ENCODE assay signal across 8 cellular contexts in genomic region chr10:92290076-92290836, GRCh38. TPM values are rescaled to one million over a fixed set of nuclear protein-coding genes. Genes with fewer than 3 reads are reported as not detected.
DNase-seq lines count a peak whose midpoint lies in the region; ATAC-seq and TF ChIP-seq lines count a peak whose summit lies in the region.

No MANE protein-coding gene starts in this region.

- peak overlapping the region; percentile 95 for H3K9ac ChIP-seq in muscle layer of colon (ENCODE audit: low read length)

- peak overlapping the region; percentile 93 for H3K4me3 Mint-ChIP-seq in activated CD8-positive, alpha-beta T cell treated with anti-CD3 and anti-CD28 coated beads for 36 hours

- CTCF ChIA-PET in activated CD8-positive, alpha-beta T cell treated with anti-CD3 and anti-CD28 coated beads for 36 hours (lab: Charles Lee): interaction anchor here (0.9 to 1.6 kb wide), 10 partner anchors 24 to 216 kb away, joined by 3 to 6 read pairs (median 3); no protein-coding TSS in a partner anchor

- peaks cover 11% of the 10 kb centered on the region for H3K36me3 Mint-ChIP-seq in activated CD8-positive, alpha-beta T cell treated with anti-CD3 and anti-CD28 coated beads for 36 hours (ENCODE audit: low read depth)

- peaks cover 23% of the 10 kb centered on the region for H3K4me1 Mint-ChIP-seq in activated CD8-positive, alpha-beta T cell treated with anti-CD3 and anti-CD28 coated beads for 36 hours (ENCODE audit: low read depth)

- peak; percentile 16 for DNase-seq in activated effector memory CD4-positive, alpha-beta T cell treated with Interleukin-2 at 50 U/mL for 16 hours
- no peak for DNase-seq in activated effector memory CD4-positive, alpha-beta T cell treated with anti-CD3 and anti-CD28 coated beads, Interleukin-2, amount 50 U/mL, for 16 hours
- DNase-seq in NCI-H2081 treated with DMSO at 0.1 percent for 48 hours (lab: John Stamatoyannopoulos, UW): peak; percentile 63
- DNase-seq in activated CD8-positive, alpha-beta T cell treated with anti-CD3 and anti-CD28 coated beads for 36 hours: peak; percentile 61
- no peak for DNase-seq in esophagus squamous epithelium (lab: John Stamatoyannopoulos, UW)

- H3K4me3 ChIP-seq in esophagus squamous epithelium: peak overlapping the region; percentile 82 to 100 (median 90)
- peak overlapping the region; percentile 90 to 100 for H3K4me3 ChIP-seq in muscle layer of colon (ENCODE audit: low read depth in 1 of 2, low read length in 2 of 2)
- peak overlapping the region; percentile 98 for H3K4me3 ChIP-seq in thymus (ENCODE audit: low read length)

- ATAC-seq in HG02885 (IDR thresholded peaks at IDR 0.05; ENCODE audit: poor library complexity, unreplicated experiment): peak; percentile 10
- peak; percentile 29 for ATAC-seq in activated CD8-positive, alpha-beta T cell treated with anti-CD3 and anti-CD28 coated beads for 36 hours

- POLR2A ChIA-PET in activated CD8-positive, alpha-beta T cell treated with anti-CD3 and anti-CD28 coated beads for 36 hours (lab: Charles Lee): interaction anchor here (0.6 to 2.1 kb wide), 7 partner anchors 8 to 1403 kb away, joined by 3 to 4 read pairs (median 3); no protein-coding TSS in a partner anchor

- intact Hi-C loops in activated CD8-positive, alpha-beta T cell treated with anti-CD3 and anti-CD28 coated beads for 36 hours (cut with micrococcal nuclease): loop anchor here (5.0 kb wide), 2 partner anchors 48 to 203 kb away; no protein-coding TSS in a partner anchor
- intact Hi-C loops in esophagus squamous epithelium (cut with DNase I): no loop called here

- TF ChIP-seq CTCF in activated CD8-positive, alpha-beta T cell treated with anti-CD3 and anti-CD28 coated beads for 36 hours (IDR thresholded peaks at IDR 0.05): no peak
- TF ChIP-seq CTCF in esophagus squamous epithelium (IDR thresholded peaks at IDR 0.05): no peak

- H3K9me3 ChIP-seq in esophagus squamous epithelium (no peaks in the 10 kb centered on the region), muscle layer of colon (ENCODE audit: low read length) (no peaks in the 10 kb centered on the region), thymus (ENCODE audit: control insufficient read depth) (no peaks in the 10 kb centered on the region)

- H3K27me3 ChIP-seq in esophagus squamous epithelium: no peaks in the 10 kb centered on the region
- H3K27me3 ChIP-seq in muscle layer of colon (ENCODE audit: control insufficient read depth in 1 of 2, insufficient read depth in 2 of 2, low read length in 2 of 2): no peaks in the 10 kb centered on the region
- no peaks in the 10 kb centered on the region for H3K27me3 ChIP-seq in thymus (ENCODE audit: control insufficient read depth, insufficient read depth)

- no peaks in the 10 kb centered on the region for H3K27me3 Mint-ChIP-seq in activated CD8-positive, alpha-beta T cell treated with anti-CD3 and anti-CD28 coated beads for 36 hours

- WGBS in esophagus squamous epithelium, 2 donors: 0 to 2% methylated on average over 12 to 22 of the region's 33 CpGs
- under 1% methylated on average over 33 of the region's 33 CpGs for WGBS in thymus

- TF ChIP-seq POLR2A in esophagus squamous epithelium (IDR thresholded peaks at IDR 0.05): no peak

- H3K36me3 ChIP-seq in esophagus squamous epithelium (peaks cover 0 to 21% (median 0%) of the 10 kb centered on the region in 3 donors), muscle layer of colon (ENCODE audit: insufficient read depth, low read length) (no peaks in the 10 kb centered on the region), thymus (ENCODE audit: control insufficient read depth, insufficient read depth) (peaks cover 5% of the 10 kb centered on the region)

- H3K27ac ChIP-seq in esophagus squamous epithelium: peak overlapping the region; percentile 92 to 100 (median 96)
- H3K27ac ChIP-seq in muscle layer of colon (ENCODE audit: low read depth, low read length): peak overlapping the region; percentile 97
- H3K27ac ChIP-seq in thymus (ENCODE audit: low read depth): peak overlapping the region; percentile 70

- peaks cover 0 to 27% (median 0%) of the 10 kb centered on the region in 3 donors for H3K4me1 ChIP-seq in esophagus squamous epithelium
- H3K4me1 ChIP-seq in muscle layer of colon (ENCODE audit: insufficient read depth, low read length): peaks cover 12% of the 10 kb centered on the region
- no peaks in the 10 kb centered on the region for H3K4me1 ChIP-seq in thymus (ENCODE audit: control insufficient read depth, insufficient read depth, low read length)

- H3K9me3 Mint-ChIP-seq in activated CD8-positive, alpha-beta T cell treated with anti-CD3 and anti-CD28 coated beads for 36 hours: no peaks in the 10 kb centered on the region

- peak overlapping the region; percentile 85 for H3K27ac Mint-ChIP-seq in activated CD8-positive, alpha-beta T cell treated with anti-CD3 and anti-CD28 coated beads for 36 hours

RNA-seq across cellular contexts. Expression of gene CPEB3, which starts 0.6 kb away (rescaled TPM):
- 1 to 10 TPM; 1.8 to 2.2 TPM for total RNA-seq in activated CD8-positive, alpha-beta T cell treated with anti-CD3 and anti-CD28 coated beads for 36 hours
- 1 to 10 TPM; 5.5 to 8.8 (median 7.3) TPM for total RNA-seq in esophagus squamous epithelium
- 1.8 TPM for polyA plus RNA-seq in thymus

RNA-seq across cellular contexts. Expression of gene MARCHF5, which starts 0.7 kb away (rescaled TPM):
- 10 to 100 TPM; 25.4 to 29.3 TPM for total RNA-seq in activated CD8-positive, alpha-beta T cell treated with anti-CD3 and anti-CD28 coated beads for 36 hours
- 10 to 100 TPM; 17.6 to 29.9 (median 27.0) TPM for total RNA-seq in esophagus squamous epithelium
- polyA plus RNA-seq in thymus: 22.9 TPM

Comparison
In these comparisons a context has a peak if more than half of its experiments do, and no peak if none do; other contexts are left out.
1. DNase-seq: peak in activated effector memory CD4-positive, alpha-beta T cell treated with Interleukin-2 at 50 U/mL for 16 hours (single experiment), NCI-H2081 treated with DMSO at 0.1 percent for 48 hours (single experiment) and activated CD8-positive, alpha-beta T cell treated with anti-CD3 and anti-CD28 coated beads for 36 hours (single experiment); none in activated effector memory CD4-positive, alpha-beta T cell treated with anti-CD3 and anti-CD28 coated beads, Interleukin-2, amount 50 U/mL, for 16 hours (single experiment) and esophagus squamous epithelium (single experiment).
2. Peak in every context shown above with its lines, with median percentiles within 50 percentile points of each other: H3K27ac ChIP-seq and H3K4me3 ChIP-seq.